In genomic region chr16:67277999-67278772, GRCh38 we compare ENCODE assay signal across 8 cellular contexts. TPM values are rescaled to one million over a fixed set of nuclear protein-coding genes. Genes with fewer than 3 reads are reported as not detected.
DNase-seq lines count a peak whose midpoint lies in the region; ATAC-seq, FAIRE-seq and TF ChIP-seq lines count a peak whose summit lies in the region.

No MANE protein-coding gene starts in this region.

- H3K27me3 ChIP-seq in astrocyte (ENCODE audit: insufficient read depth, low read length) (no peaks in the 10 kb centered on the region), left lung (no peaks in the 10 kb centered on the region)

- H3K36me3 Mint-ChIP-seq in astrocyte (ENCODE audit: low read depth, unreplicated experiment) (no peaks in the 10 kb centered on the region), type B pancreatic cell (no peaks in the 10 kb centered on the region)

- H3K27ac Mint-ChIP-seq in astrocyte (ENCODE audit: unreplicated experiment) (peak overlapping the region; percentile 96), type B pancreatic cell (no peak overlapping the region)

- intact Hi-C loops in left lung (cut with DNase I): no loop called here

- no peak for TF ChIP-seq CTCF in AG09319 (IDR thresholded peaks at IDR 0.05; ENCODE audit: low read depth, low read length)
- peak; percentile 2 for TF ChIP-seq CTCF in astrocyte (IDR thresholded peaks at IDR 0.05; ENCODE audit: insufficient read depth, low read depth, low read length)
- TF ChIP-seq CTCF in left lung (IDR thresholded peaks at IDR 0.05): no peak
- no peak for TF ChIP-seq CTCF in type B pancreatic cell (conservative IDR thresholded peaks at IDR 0.05)

- H3K4me3 Mint-ChIP-seq in astrocyte (ENCODE audit: unreplicated experiment) (no peak overlapping the region), type B pancreatic cell (peak overlapping the region; percentile 78)

- peak; percentile 48 for DNase-seq in AG09319 (ENCODE audit: extremely low read depth, low read depth)
- DNase-seq in HPDE6-E6E7 (ENCODE audit: extremely low spot score): peak; percentile 48
- peak; percentile 88 for DNase-seq in astrocyte (ENCODE audit: low read depth)
- no peak for DNase-seq in left lung
- DNase-seq in type B pancreatic cell (ENCODE audit: extremely low spot score, unreplicated experiment): no peak
- DNase-seq in HuH-7.5 (ENCODE audit: low spot score): no peak
- DNase-seq in GM19238 (ENCODE audit: insufficient read length, low spot score): no peak

- H3K79me2 ChIP-seq in astrocyte (ENCODE audit: insufficient read depth, low read length): peaks cover 2% of the 10 kb centered on the region

- H3K27ac ChIP-seq in astrocyte (ENCODE audit: low read depth, low read length): peak overlapping the region; percentile 96
- peak overlapping the region; percentile 66 to 75 for H3K27ac ChIP-seq in left lung

- no peak for FAIRE-seq in astrocyte (lab: Jason Lieb, UNC)

- H3K4me1 ChIP-seq in astrocyte (ENCODE audit: insufficient read depth, low read length) (peaks cover 24% of the 10 kb centered on the region), left lung (peaks cover 12 to 33% of the 10 kb centered on the region in 2 donors)

- no peaks in the 10 kb centered on the region for H3K36me3 ChIP-seq in astrocyte (ENCODE audit: insufficient read depth, low read length)
- H3K36me3 ChIP-seq in left lung: peaks cover 0 to 15% of the 10 kb centered on the region in 2 donors

- H2AFZ ChIP-seq in astrocyte (ENCODE audit: low read depth, low read length): peak overlapping the region; percentile 32

- H4K20me1 ChIP-seq in astrocyte (ENCODE audit: insufficient read depth, low read length): no peaks in the 10 kb centered on the region

- H3K4me1 Mint-ChIP-seq in astrocyte (ENCODE audit: low read depth, unreplicated experiment): peaks cover 20% of the 10 kb centered on the region
- H3K4me1 Mint-ChIP-seq in type B pancreatic cell (ENCODE audit: unreplicated experiment): no peaks in the 10 kb centered on the region

- peak; percentile 30 for ATAC-seq in left lung
- no peak for ATAC-seq in GM21825 (IDR thresholded peaks at IDR 0.05; ENCODE audit: unreplicated experiment)

- H3K27me3 Mint-ChIP-seq in astrocyte (ENCODE audit: low read depth, unreplicated experiment): peaks cover 6% of the 10 kb centered on the region
- H3K27me3 Mint-ChIP-seq in type B pancreatic cell: no peaks in the 10 kb centered on the region

- peak overlapping the region; percentile 82 for H3K4me2 ChIP-seq in astrocyte (ENCODE audit: low read length)

- H3K4me3 ChIP-seq in astrocyte (ENCODE audit: insufficient read depth, low read depth, low read length): peak overlapping the region; percentile 61
- peak overlapping the region; percentile 48 to 60 for H3K4me3 ChIP-seq in left lung

- H3K9me3 ChIP-seq in astrocyte (ENCODE audit: insufficient read depth, low read depth, low read length) (no peaks in the 10 kb centered on the region), left lung (no peaks in the 10 kb centered on the region)

- H3K9ac ChIP-seq in astrocyte (ENCODE audit: low read length): peak overlapping the region; percentile 75

- H3K9me3 Mint-ChIP-seq in astrocyte (ENCODE audit: unreplicated experiment) (peaks cover 3% of the 10 kb centered on the region), type B pancreatic cell (no peaks in the 10 kb centered on the region)

RNA-seq across cellular contexts. Expression of gene PLEKHG4, which starts 1.1 kb away (rescaled TPM):
- 1.8 and 2.4 TPM in 2 replicates for total RNA-seq in astrocyte
- 10 to 100 TPM; 24.9 to 28.5 TPM for total RNA-seq in left lung
- 2.9 and 3.8 TPM in 2 replicates for total RNA-seq in type B pancreatic cell (ENCODE audit: low replicate concordance)

RNA-seq across cellular contexts. Expression of gene SLC9A5, which starts 29.4 kb away (rescaled TPM):
- 2.4 and 2.5 TPM in 2 replicates for total RNA-seq in astrocyte
- 1 to 10 TPM; 3.2 to 4.0 TPM for total RNA-seq in left lung
- 1.0 and 4.4 TPM in 2 replicates for total RNA-seq in type B pancreatic cell (ENCODE audit: low replicate concordance)

RNA-seq across cellular contexts. Expression of gene FHOD1, which starts 30.9 kb away (rescaled TPM):
- 38.1 and 40.5 TPM in 2 replicates for total RNA-seq in astrocyte
- 100 to 1,000 TPM in 1 of 2 donors, 10 to 100 TPM in 1; 68.4 to 132 TPM for total RNA-seq in left lung
- total RNA-seq in type B pancreatic cell (ENCODE audit: low replicate concordance): 15.2 and 34.7 TPM in 2 replicates

RNA-seq across cellular contexts. Expression of gene KCTD19, which starts 48.4 kb away (rescaled TPM):
- not detected in 2 replicates for total RNA-seq in astrocyte
- under 1 TPM in 1 of 2 donors, not detected in 1; 0.73 TPM for total RNA-seq in left lung
- total RNA-seq in type B pancreatic cell (ENCODE audit: low replicate concordance): 0.56 TPM in 1 of 2 replicates, not detected in the other

RNA-seq across cellular contexts. Expression of gene LRRC36, which starts 48.4 kb away (rescaled TPM):
- total RNA-seq in astrocyte (not detected in 2 replicates), left lung (10 to 100 TPM in 1 of 2 donors, 1 to 10 TPM in 1; 3.0 to 19.5 TPM), type B pancreatic cell (ENCODE audit: low replicate concordance) (0.38 and 1.1 TPM in 2 replicates)

Comparison
In these comparisons a context has a peak if more than half of its experiments do, and no peak if none do; other contexts are left out.
1. DNase-seq: peak in AG09319 (single experiment), HPDE6-E6E7 (single experiment) and astrocyte (single experiment); none in left lung (0 of 2), type B pancreatic cell (single experiment), HuH-7.5 (single experiment) and GM19238 (single experiment).